In genomic region chr17:77434136-77435114, GRCh38 we compare ENCODE assay signal across 10 cellular contexts.
DNase-seq lines count a peak whose midpoint lies in the region; ATAC-seq and TF ChIP-seq lines count a peak whose summit lies in the region.
"Had no signal": no experiment of that assay in that cellular context is flagged by ENCODE, and none has a peak within 500 bp of the region (broad histone marks: within the 10 kb centered on the region; RNA-seq: fewer than 3 reads in every experiment).

No MANE protein-coding gene starts in this region.

- H3K27ac ChIP-seq in CD4-positive, alpha-beta memory T cell (ENCODE audit: low read depth, low read length): peak overlapping the region; percentile 90
- H3K27ac ChIP-seq in OCI-LY3 (ENCODE audit: low read length) (peak overlapping the region; percentile 58), cingulate gyrus (ENCODE audit: low read depth, low read length) (peak overlapping the region; percentile 34), neuronal stem cell (replicated peaks; ENCODE audit: low read length) (peak overlapping the region; percentile 66), left lung (no peak overlapping the region)

- no CpG with 5 or more reads among the region's 26 CpGs for WGBS in neuronal stem cell (ENCODE audit: extremely low coverage in 2 of 2, insufficient read length in 2 of 2, insufficient replicate concordance in 1 of 2), 2 donors

- peak overlapping the region; percentile 79 for H3K14ac ChIP-seq in neuronal stem cell (ENCODE audit: low read length)

- H3K4me2 ChIP-seq in OCI-LY3 (ENCODE audit: low read length) (peak overlapping the region; percentile 88), neuronal stem cell (ENCODE audit: insufficient read depth, low read length, poor library complexity, severe bottlenecking) (peak overlapping the region; percentile 32)

- POLR2A ChIA-PET in CD4-positive, alpha-beta memory T cell (lab: Charles Lee; ENCODE audit: partially characterized antibody): interaction anchor here (0.6 to 97.0 kb wide), 11 partner anchors 3 to 109 kb away, joined by 3 to 6031 read pairs (median 13); no protein-coding TSS in a partner anchor

- peak overlapping the region; percentile 90 for H3K23ac ChIP-seq in neuronal stem cell (ENCODE audit: low read depth, low read length, poor library complexity)

- peaks cover 36% of the 10 kb centered on the region for H3K79me1 ChIP-seq in neuronal stem cell (ENCODE audit: low read depth, low read length)

- no peaks in the 10 kb centered on the region for H3K27me3 Mint-ChIP-seq in CD4-positive, alpha-beta memory T cell

- H3K9me3 ChIP-seq in CD4-positive, alpha-beta memory T cell (ENCODE audit: control insufficient read depth in 1 of 2, low read length in 2 of 2): no peaks in the 10 kb centered on the region
- H3K9me3 ChIP-seq in OCI-LY3 (ENCODE audit: insufficient read depth, low read length): peaks cover 12% of the 10 kb centered on the region; the same call in 1 of the 2 replicates
- no peaks in the 10 kb centered on the region for H3K9me3 ChIP-seq in neuronal stem cell (replicated peaks in 1 of 2; ENCODE audit: control insufficient read depth in 2 of 2, insufficient read depth in 1 of 2, low read depth in 1 of 2, low read length in 2 of 2)
- no peaks in the 10 kb centered on the region for H3K9me3 ChIP-seq in left lung

- CTCF ChIA-PET in CD4-positive, alpha-beta memory T cell (lab: Charles Lee; ENCODE audit: partially characterized antibody): interaction anchor here (0.9 to 8.3 kb wide), 10 partner anchors 11 to 107 kb away, joined by 3 to 144 read pairs (median 6); no protein-coding TSS in a partner anchor

- H3K9me3 Mint-ChIP-seq in CD4-positive, alpha-beta memory T cell: no peaks in the 10 kb centered on the region

- no peak for TF ChIP-seq CTCF in OCI-LY3 (IDR thresholded peaks at IDR 0.05; ENCODE audit: low read depth, low read length)
- TF ChIP-seq CTCF in left lung (IDR thresholded peaks at IDR 0.05): no peak

- peak overlapping the region; percentile 79 for H3K4ac ChIP-seq in neuronal stem cell (ENCODE audit: low read length)

- H3K27ac Mint-ChIP-seq in CD4-positive, alpha-beta memory T cell: peak overlapping the region; percentile 87 to 99 (median 94)

- H3K18ac ChIP-seq in neuronal stem cell (ENCODE audit: low read length): peak overlapping the region; percentile 98

- H2AK5ac ChIP-seq in neuronal stem cell (ENCODE audit: low read depth, low read length): peak overlapping the region; percentile 99

- H3K4me1 Mint-ChIP-seq in CD4-positive, alpha-beta memory T cell: peaks cover 51 to 98% (median 83%) of the 10 kb centered on the region in 4 donors

- H2BK12ac ChIP-seq in neuronal stem cell (ENCODE audit: low read length): peak overlapping the region; percentile 98

- peaks cover 8% of the 10 kb centered on the region for H3K36me3 ChIP-seq in CD4-positive, alpha-beta memory T cell (ENCODE audit: insufficient read depth, low read length)
- H3K36me3 ChIP-seq in OCI-LY3 (replicated peaks; ENCODE audit: low read depth, low read length): no peaks in the 10 kb centered on the region
- H3K36me3 ChIP-seq in neuronal stem cell (replicated peaks in 1 of 2; ENCODE audit: control insufficient read depth in 2 of 2, insufficient read depth in 2 of 2, low read length in 2 of 2): peaks cover 0 to 4% of the 10 kb centered on the region in 2 donors
- H3K36me3 ChIP-seq in H7 (replicated peaks; ENCODE audit: control insufficient read depth, insufficient read depth, low read length): no peaks in the 10 kb centered on the region; the same call in 1 of the 2 replicates
- peaks cover 0 to 8% of the 10 kb centered on the region in 2 donors for H3K36me3 ChIP-seq in left lung

- peak overlapping the region; percentile 96 for H2BK5ac ChIP-seq in neuronal stem cell (ENCODE audit: low read length)

- DNase-seq in CD4-positive, alpha-beta memory T cell: no peak
- DNase-seq in neuronal stem cell (ENCODE audit: low spot score) (no peak), NCI-H128 (lab: John Stamatoyannopoulos, UW; ENCODE audit: unreplicated experiment) (no peak), H7 (no peak), left lung (no peak)
- DNase-seq: DMS79 treated with DMSO at 0.1 percent for 48 hours, NCI-H187 had no signal

- H4K91ac ChIP-seq in neuronal stem cell (ENCODE audit: low read depth, low read length, poor library complexity): peak overlapping the region; percentile 95

- H2BK120ac ChIP-seq in neuronal stem cell (ENCODE audit: low read depth, low read length): peak overlapping the region; percentile 38

- peaks cover 100% of the 10 kb centered on the region for H3K4me1 ChIP-seq in CD4-positive, alpha-beta memory T cell (ENCODE audit: insufficient read depth, low read length)
- H3K4me1 ChIP-seq in OCI-LY3 (ENCODE audit: low read length) (peaks cover 30% of the 10 kb centered on the region), neuronal stem cell (ENCODE audit: control insufficient read depth in 2 of 2, insufficient read depth in 1 of 2, low read depth in 1 of 2, low read length in 2 of 2) (peaks cover 63 to 67% of the 10 kb centered on the region in 2 donors), left lung (peaks cover 67 to 88% of the 10 kb centered on the region in 2 donors)

- H4K20me1 ChIP-seq in OCI-LY3 (ENCODE audit: insufficient read depth, low read length): no peaks in the 10 kb centered on the region

- H2BK15ac ChIP-seq in neuronal stem cell (ENCODE audit: low read length): peak overlapping the region; percentile 71

- H3K79me2 ChIP-seq in OCI-LY3 (ENCODE audit: low read length): no peaks in the 10 kb centered on the region

- H3K4me3 ChIP-seq in CD4-positive, alpha-beta memory T cell (ENCODE audit: low read length in 2 of 2): peak overlapping the region; percentile 47 to 60
- H3K4me3 ChIP-seq in OCI-LY3 (ENCODE audit: low read length): peak overlapping the region; percentile 66
- no peak overlapping the region for H3K4me3 ChIP-seq in neuronal stem cell (ENCODE audit: low read length in 2 of 2)
- no peak overlapping the region for H3K4me3 ChIP-seq in H7 (ENCODE audit: insufficient read depth, low read depth, low read length)
- no peak overlapping the region for H3K4me3 ChIP-seq in left lung

- intact Hi-C loops in CD4-positive, alpha-beta memory T cell (cut with micrococcal nuclease): loop anchor here (1.0 to 5.0 kb wide), 2 partner anchors 11 to 33 kb away; no protein-coding TSS in a partner anchor
- intact Hi-C loops in left lung (cut with DNase I): loop anchor here in 1 of 2 donors (5.0 kb wide), 2 partner anchors 43 to 58 kb away; no protein-coding TSS in a partner anchor

- no peak overlapping the region for H4K8ac ChIP-seq in neuronal stem cell (ENCODE audit: low read depth, low read length)

- peaks cover 3 to 19% of the 10 kb centered on the region in 2 donors for H3K36me3 Mint-ChIP-seq in CD4-positive, alpha-beta memory T cell

- H3K27me3 ChIP-seq in CD4-positive, alpha-beta memory T cell (ENCODE audit: insufficient read depth, low read length): no peaks in the 10 kb centered on the region
- H3K27me3 ChIP-seq in OCI-LY3 (ENCODE audit: low read depth, low read length) (peaks cover 21% of the 10 kb centered on the region), neuronal stem cell (ENCODE audit: control insufficient read depth in 3 of 3, insufficient read depth in 3 of 3, low read depth in 1 of 3, low read length in 3 of 3) (no peaks in the 10 kb centered on the region), H7 (ENCODE audit: control insufficient read depth, insufficient read depth, low read length) (no peaks in the 10 kb centered on the region), left lung (no peaks in the 10 kb centered on the region)

- 0 out of 2 replicates have a peak overlapping the region, but pooled peaks have one; percentile 27 for H2AFZ ChIP-seq in OCI-LY3 (ENCODE audit: low read depth, low read length)
- H2AFZ ChIP-seq in neuronal stem cell (ENCODE audit: low read length): peak overlapping the region; percentile 52

- H3K4me3 Mint-ChIP-seq in CD4-positive, alpha-beta memory T cell: peak overlapping the region; percentile 77 to 92 (median 88)

- H3K9ac ChIP-seq in OCI-LY3 (ENCODE audit: low read length): peak overlapping the region; percentile 49; the same call in 1 of the 2 replicates
- peak overlapping the region; percentile 93 for H3K9ac ChIP-seq in neuronal stem cell (ENCODE audit: low read depth, low read length, poor library complexity)

- no peak for ATAC-seq in GM21526 (IDR thresholded peaks at IDR 0.05; ENCODE audit: low FRiP score, unreplicated experiment)
- no peak for ATAC-seq in left lung

Comparison
In these comparisons a context has a peak if more than half of its experiments do, and no peak if none do; other contexts are left out.
1. H3K27ac ChIP-seq: peak in CD4-positive, alpha-beta memory T cell (single experiment), OCI-LY3 (single experiment), cingulate gyrus (single experiment) and neuronal stem cell (single experiment); none in left lung (0 of 2).
2. H3K4me3 ChIP-seq: peak in CD4-positive, alpha-beta memory T cell (2 of 2) and OCI-LY3 (single experiment); none in neuronal stem cell (0 of 2), H7 (single experiment) and left lung (0 of 2).